Comparison of ENCODE assay signal across 7 cellular contexts in genomic region chr22:38273135-38273761, GRCh38. TPM values are rescaled to one million over a fixed set of nuclear protein-coding genes. Genes with fewer than 3 reads are reported as not detected.
DNase-seq lines count a peak whose midpoint lies in the region; TF ChIP-seq lines count a peak whose summit lies in the region.

No MANE protein-coding gene starts in this region.

- peak overlapping the region; percentile 85 for H3K4me3 Mint-ChIP-seq in osteocyte (ENCODE audit: unreplicated experiment)

- no peaks in the 10 kb centered on the region for H3K9me2 ChIP-seq in SU-DHL-6 (replicated peaks; ENCODE audit: insufficient read depth, low read length)

- no peaks in the 10 kb centered on the region for H3K9me3 ChIP-seq in HAP-1
- no peaks in the 10 kb centered on the region for H3K9me3 ChIP-seq in SU-DHL-6 (ENCODE audit: insufficient read depth, low read length)

- no peaks in the 10 kb centered on the region for H3K27me3 Mint-ChIP-seq in osteocyte (ENCODE audit: unreplicated experiment)

- H3K27ac ChIP-seq in SU-DHL-6 (ENCODE audit: low read depth, low read length) = no peak overlapping the region

- TF ChIP-seq CTCF in SU-DHL-6 (IDR thresholded peaks at IDR 0.05; ENCODE audit: insufficient read depth, low read length, poor library complexity, severe bottlenecking) = no peak
- no peak for TF ChIP-seq CTCF in osteocyte (IDR thresholded peaks at IDR 0.05)

- peak overlapping the region; percentile 87 for H3K4me2 ChIP-seq in SU-DHL-6 (ENCODE audit: low read depth, low read length, poor library complexity, severe bottlenecking)

- H3K27me3 ChIP-seq in HAP-1 (ENCODE audit: low read depth) (no peaks in the 10 kb centered on the region), SU-DHL-6 (ENCODE audit: low read length) (no peaks in the 10 kb centered on the region)

- H3K9me3 Mint-ChIP-seq in osteocyte (ENCODE audit: unreplicated experiment) = no peaks in the 10 kb centered on the region

- H3F3A ChIP-seq in SU-DHL-6 (ENCODE audit: insufficient read depth) = no peaks in the 10 kb centered on the region

- H3K4me3 ChIP-seq in HAP-1 (peak overlapping the region; percentile 85), SU-DHL-6 (ENCODE audit: insufficient read depth, low read length, poor library complexity, severe bottlenecking) (peak overlapping the region; percentile 60)

- H3K79me2 ChIP-seq in SU-DHL-6 (ENCODE audit: insufficient read depth, low read length) = no peaks in the 10 kb centered on the region

- H3K36me3 ChIP-seq in HAP-1 (replicated peaks) (no peaks in the 10 kb centered on the region; the same call in 1 of the 2 replicates), SU-DHL-6 (ENCODE audit: low read length) (no peaks in the 10 kb centered on the region)

- H3K4me1 ChIP-seq in HAP-1 = peaks cover 8% of the 10 kb centered on the region

- peak overlapping the region; percentile 86 for H3K9ac ChIP-seq in SU-DHL-6 (ENCODE audit: low read length)

- in situ Hi-C loops in HAP-1 (cut with MboI; ENCODE audit: low sequenced_read_pairs) = no loop called here

- DNase-seq in HAP-1 (ENCODE audit: low spot score in 2 of 2) (no peak), fibroblast of peridontal ligament (ENCODE audit: extremely low read depth) (peak; percentile 49), osteocyte (ENCODE audit: extremely low spot score, unreplicated experiment) (no peak), NCI-H1048 (lab: John Stamatoyannopoulos, UW) (no peak), GM19240 (ENCODE audit: insufficient read length, low spot score) (no peak)
- DNase-seq in effector CD4-positive, alpha-beta T cell = no peak

- H3K27ac Mint-ChIP-seq in osteocyte (ENCODE audit: unreplicated experiment) = peak overlapping the region; percentile 96

- peaks cover 50% of the 10 kb centered on the region for H3K4me1 Mint-ChIP-seq in osteocyte (ENCODE audit: unreplicated experiment)

- H3K36me3 Mint-ChIP-seq in osteocyte (ENCODE audit: unreplicated experiment) = peaks cover 2% of the 10 kb centered on the region

- H4K20me1 ChIP-seq in SU-DHL-6 (ENCODE audit: low read depth, low read length) = no peaks in the 10 kb centered on the region

- H2AFZ ChIP-seq in SU-DHL-6 (ENCODE audit: low read depth, low read length, severe bottlenecking) = peak overlapping the region; percentile 100

RNA-seq across cellular contexts. Expression of gene TMEM184B, which starts 0.4 kb away (rescaled TPM):
- 88.0 and 90.5 TPM in 2 replicates for total RNA-seq in osteocyte

RNA-seq across cellular contexts. Expression of gene CSNK1E, which starts 44.0 kb away (rescaled TPM):
- total RNA-seq in osteocyte = 175 and 176 TPM in 2 replicates
